ENCODE assay signal across 8 cellular contexts in the genomic region with DNA sequence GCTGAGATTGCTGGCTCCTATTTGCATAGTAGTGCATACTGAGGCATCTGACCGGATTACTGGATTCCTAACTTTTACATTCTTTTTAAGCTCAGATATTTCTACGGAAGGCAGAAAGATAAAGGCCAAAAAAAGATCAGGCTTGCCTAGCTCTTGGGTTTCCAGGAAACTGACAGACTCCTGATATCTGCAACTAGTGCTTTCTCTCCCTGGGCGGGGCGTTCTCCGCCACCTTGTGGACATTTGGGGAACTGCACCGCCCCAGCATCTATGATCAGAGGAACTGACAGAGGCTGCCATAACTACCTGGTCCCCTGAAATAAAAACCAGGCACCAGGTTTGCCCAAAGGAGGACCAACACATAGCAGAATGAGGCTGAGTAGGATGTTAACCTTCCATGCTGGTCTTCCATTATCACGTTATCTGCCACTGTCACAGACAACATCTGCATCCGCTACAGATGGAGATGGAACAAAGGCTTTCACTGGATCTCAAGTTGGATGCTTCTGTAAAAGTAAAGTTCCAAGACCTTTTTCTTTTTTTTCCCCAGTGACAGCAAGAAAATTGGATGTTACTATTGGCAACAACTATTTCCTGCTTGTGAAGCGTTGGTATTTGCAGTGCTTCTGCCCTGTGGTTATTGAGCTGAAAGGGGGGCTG. TPM values are rescaled to one million over a fixed set of nuclear protein-coding genes. Genes with fewer than 3 reads are reported as not detected.
DNase-seq lines count a peak whose midpoint lies in the region; ATAC-seq, FAIRE-seq and TF ChIP-seq lines count a peak whose summit lies in the region.

No MANE protein-coding gene starts in this region.

- no peaks in the 10 kb centered on the region for H3K36me3 ChIP-seq in CD8-positive, alpha-beta memory T cell (ENCODE audit: insufficient read depth, low read length)
- no peaks in the 10 kb centered on the region for H3K36me3 ChIP-seq in OCI-LY3 (replicated peaks; ENCODE audit: low read depth, low read length)
- no peaks in the 10 kb centered on the region for H3K36me3 ChIP-seq in esophagus muscularis mucosa

- TF ChIP-seq EP300 in esophagus muscularis mucosa (IDR thresholded peaks at IDR 0.05) = no peak

- no peak for TF ChIP-seq POLR2A in esophagus muscularis mucosa (IDR thresholded peaks at IDR 0.05; ENCODE audit: low read depth)

- POLR2A ChIA-PET in CD8-positive, alpha-beta memory T cell (lab: Charles Lee) = interaction anchor here (1.9 kb wide), 1 partner anchor 33 kb away, joined by 5 read pairs; a partner anchor contains a TSS

- peak; percentile 65 to 84 (median 68) for DNase-seq in CD8-positive, alpha-beta memory T cell
- DNase-seq in GM19239 (ENCODE audit: insufficient read length, low spot score) = peak; percentile 44
- DNase-seq in activated T-cell treated with anti-CD3 and anti-CD28 coated beads for 24 hours (ENCODE audit: low read depth) = peak; percentile 72
- DNase-seq in esophagus muscularis mucosa (ENCODE audit: extremely low spot score) = peak; percentile 97
- DNase-seq in nephron progenitor cell = peak; percentile 87
- DNase-seq in stimulated activated naive CD8-positive, alpha-beta T cell treated with anti-CD3 and anti-CD28 coated beads, Interleukin-15, amount 100 ng/mL, for 72 hours = peak; percentile 81

- peaks cover 2 to 5% of the 10 kb centered on the region in 2 donors for H3K27me3 Mint-ChIP-seq in CD8-positive, alpha-beta memory T cell
- peaks cover 13% of the 10 kb centered on the region for H3K27me3 Mint-ChIP-seq in nephron progenitor cell (ENCODE audit: low read depth, poor library complexity)
- H3K27me3 Mint-ChIP-seq in stimulated activated naive CD8-positive, alpha-beta T cell treated with anti-CD3 and anti-CD28 coated beads, Interleukin-15, amount 100 ng/mL, for 72 hours = no peaks in the 10 kb centered on the region

- H3K9me3 ChIP-seq in CD8-positive, alpha-beta memory T cell (ENCODE audit: low read length) = no peaks in the 10 kb centered on the region
- H3K9me3 ChIP-seq in OCI-LY3 (ENCODE audit: insufficient read depth, low read length) (no peaks in the 10 kb centered on the region), esophagus muscularis mucosa (no peaks in the 10 kb centered on the region)

- H3K27ac Mint-ChIP-seq in CD8-positive, alpha-beta memory T cell = peak overlapping the region in 2 of 8 donors; percentile 18 to 29
- H3K27ac Mint-ChIP-seq in nephron progenitor cell = no peak overlapping the region
- H3K27ac Mint-ChIP-seq in stimulated activated naive CD8-positive, alpha-beta T cell treated with anti-CD3 and anti-CD28 coated beads, Interleukin-15, amount 100 ng/mL, for 72 hours = no peak overlapping the region

- peaks cover 0 to 24% (median 7%) of the 10 kb centered on the region in 3 donors for H3K36me3 Mint-ChIP-seq in CD8-positive, alpha-beta memory T cell
- no peaks in the 10 kb centered on the region for H3K36me3 Mint-ChIP-seq in nephron progenitor cell (ENCODE audit: low read depth)

- no peaks in the 10 kb centered on the region for H3K9me3 Mint-ChIP-seq in CD8-positive, alpha-beta memory T cell
- H3K9me3 Mint-ChIP-seq in nephron progenitor cell = no peaks in the 10 kb centered on the region
- no peaks in the 10 kb centered on the region for H3K9me3 Mint-ChIP-seq in stimulated activated naive CD8-positive, alpha-beta T cell treated with anti-CD3 and anti-CD28 coated beads, Interleukin-15, amount 100 ng/mL, for 72 hours

- no peak overlapping the region for H3K4me3 Mint-ChIP-seq in CD8-positive, alpha-beta memory T cell
- H3K4me3 Mint-ChIP-seq in nephron progenitor cell = no peak overlapping the region
- H3K4me3 Mint-ChIP-seq in stimulated activated naive CD8-positive, alpha-beta T cell treated with anti-CD3 and anti-CD28 coated beads, Interleukin-15, amount 100 ng/mL, for 72 hours = no peak overlapping the region

- H3K4me1 ChIP-seq in CD8-positive, alpha-beta memory T cell (ENCODE audit: insufficient read depth, low read length) = no peaks in the 10 kb centered on the region
- peaks cover 7% of the 10 kb centered on the region; the same call in 1 of the 2 replicates for H3K4me1 ChIP-seq in OCI-LY3 (ENCODE audit: low read length)
- H3K4me1 ChIP-seq in esophagus muscularis mucosa = peaks cover 7 to 9% (median 8%) of the 10 kb centered on the region in 4 donors

- no peaks in the 10 kb centered on the region for H4K20me1 ChIP-seq in OCI-LY3 (ENCODE audit: insufficient read depth, low read length)

- CTCF ChIA-PET in CD8-positive, alpha-beta memory T cell (lab: Charles Lee) = interaction anchor here (0.7 to 7.6 kb wide), 35 partner anchors 8 to 196 kb away, joined by 3 to 115 read pairs (median 6); a partner anchor contains a TSS

- no peak overlapping the region for H3K4me3 ChIP-seq in CD8-positive, alpha-beta memory T cell (ENCODE audit: low read length)
- peak overlapping the region; percentile 51 for H3K4me3 ChIP-seq in OCI-LY3 (ENCODE audit: low read length)
- H3K4me3 ChIP-seq in esophagus muscularis mucosa = peak overlapping the region in 1 of 4 donors; percentile 7

- no peak overlapping the region for H3K27ac ChIP-seq in CD8-positive, alpha-beta memory T cell (ENCODE audit: low read depth, low read length)
- no peak overlapping the region for H3K27ac ChIP-seq in OCI-LY3 (ENCODE audit: low read length)
- H3K27ac ChIP-seq in esophagus muscularis mucosa (replicated peaks in 1 of 4) = peak overlapping the region in 3 of 4 donors; percentile 3 to 40 (median 22)

- FAIRE-seq in GM19239 (lab: Jason Lieb, UNC) = peak; percentile 82

- H3K79me2 ChIP-seq in OCI-LY3 (ENCODE audit: low read length) = no peaks in the 10 kb centered on the region

- peak overlapping the region; percentile 81 for H2AFZ ChIP-seq in OCI-LY3 (ENCODE audit: low read depth, low read length)

- peak overlapping the region; percentile 53 for H3K4me2 ChIP-seq in OCI-LY3 (ENCODE audit: low read length)

- WGBS in esophagus muscularis mucosa = 30% methylated on average over 9 of the region's 9 CpGs

- peaks cover 12 to 19% (median 15%) of the 10 kb centered on the region in 3 donors for H3K4me1 Mint-ChIP-seq in CD8-positive, alpha-beta memory T cell
- H3K4me1 Mint-ChIP-seq in nephron progenitor cell = no peaks in the 10 kb centered on the region
- peaks cover 19% of the 10 kb centered on the region for H3K4me1 Mint-ChIP-seq in stimulated activated naive CD8-positive, alpha-beta T cell treated with anti-CD3 and anti-CD28 coated beads, Interleukin-15, amount 100 ng/mL, for 72 hours

- intact Hi-C loops in esophagus muscularis mucosa (cut with DNase I) = loop anchor here (2.0 kb wide), 1 partner anchor 128 kb away; no protein-coding TSS in a partner anchor

- H3K27me3 ChIP-seq in CD8-positive, alpha-beta memory T cell (ENCODE audit: insufficient read depth, low read length, poor library complexity, severe bottlenecking) = no peaks in the 10 kb centered on the region
- H3K27me3 ChIP-seq in OCI-LY3 (ENCODE audit: low read depth, low read length) (no peaks in the 10 kb centered on the region), esophagus muscularis mucosa (no peaks in the 10 kb centered on the region)

- TF ChIP-seq CTCF in OCI-LY3 (IDR thresholded peaks at IDR 0.05; ENCODE audit: low read depth, low read length) = peak; percentile 88
- peak in 2 of 3 experiments; percentile 97 to 100 for TF ChIP-seq CTCF in esophagus muscularis mucosa (IDR thresholded peaks at IDR 0.05)
- peak; percentile 100 for TF ChIP-seq CTCF in nephron progenitor cell (IDR thresholded peaks at IDR 0.05)

- ATAC-seq in HG03280 (IDR thresholded peaks at IDR 0.05; ENCODE audit: unreplicated experiment) = peak; percentile 95
- peak; percentile 89 for ATAC-seq in stimulated activated naive CD8-positive, alpha-beta T cell treated with anti-CD3 and anti-CD28 coated beads, Interleukin-15, amount 100 ng/mL, for 72 hours

- H3K9ac ChIP-seq in OCI-LY3 (ENCODE audit: low read length) = no peak overlapping the region

RNA-seq across cellular contexts. Expression of a gene that starts 33.3 kb away (rescaled TPM):
- 10 to 100 TPM; 14.8 to 15.4 TPM for total RNA-seq in CD8-positive, alpha-beta memory T cell
- polyA plus RNA-seq in CD8-positive, alpha-beta memory T cell = 32.7 TPM
- 10 to 100 TPM; 10.4 to 29.7 (median 18.9) TPM for total RNA-seq in esophagus muscularis mucosa

Comparison
In these comparisons a context has a peak if more than half of its experiments do, and no peak if none do; other contexts are left out.
1. DNase-seq: peak in every context shown above with its lines; median percentile 97 in esophagus muscularis mucosa; 87 in nephron progenitor cell; 81 in stimulated activated naive CD8-positive, alpha-beta T cell treated with anti-CD3 and anti-CD28 coated beads, Interleukin-15, amount 100 ng/mL, for 72 hours; 72 in activated T-cell treated with anti-CD3 and anti-CD28 coated beads for 24 hours; 68 in CD8-positive, alpha-beta memory T cell; 44 in GM19239.
2. H3K27ac ChIP-seq: peak in esophagus muscularis mucosa (3 of 4); none in CD8-positive, alpha-beta memory T cell (single experiment) and OCI-LY3 (single experiment).
3. Peak in every context shown above with its lines, with median percentiles within 50 percentile points of each other: CTCF ChIP-seq.